Comparison of ENCODE assay signal across 8 cellular contexts in the genomic region with DNA sequence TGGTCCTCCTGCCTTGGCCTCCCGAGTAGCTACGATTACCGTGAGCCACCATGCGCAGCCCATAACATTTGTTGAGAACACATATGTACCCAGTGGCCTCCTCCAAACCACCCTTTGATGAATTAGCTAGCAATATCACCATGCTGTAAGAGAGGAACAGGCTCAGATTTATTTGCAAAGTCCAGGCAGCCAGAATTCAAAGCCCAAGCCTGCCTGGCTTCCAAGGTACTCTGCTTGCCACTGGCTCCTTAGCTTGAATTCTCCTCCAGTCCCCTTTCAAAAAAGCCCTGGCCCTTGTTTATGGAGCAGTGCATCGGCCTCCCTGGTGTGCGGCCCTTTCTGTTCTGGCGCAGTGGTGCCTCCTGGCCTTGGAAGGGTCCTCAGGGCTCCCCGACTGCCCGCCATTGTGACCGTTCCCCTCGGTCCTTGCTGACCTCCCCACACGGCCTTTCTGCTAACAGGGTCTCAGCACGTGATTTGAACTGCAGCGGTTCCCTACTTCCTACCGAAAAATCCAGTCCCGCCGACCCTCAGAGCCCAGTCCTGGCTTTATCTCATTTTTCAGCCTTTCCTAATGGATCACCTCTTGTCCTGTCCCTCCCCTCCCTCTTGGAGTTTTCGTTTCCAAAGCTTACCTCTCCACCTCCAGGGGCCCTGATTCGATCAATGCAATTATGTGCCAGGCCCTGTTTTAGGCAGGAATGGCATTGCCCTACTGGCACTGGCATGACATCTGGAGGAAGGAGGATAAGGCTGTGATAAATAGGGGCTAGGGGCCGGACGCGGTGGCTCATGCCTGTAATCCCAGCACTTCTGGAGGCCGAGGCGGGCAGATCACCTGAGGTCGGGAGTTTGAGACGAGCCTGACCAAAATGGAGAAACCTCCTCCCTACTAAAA. TPM values are rescaled to one million over a fixed set of nuclear protein-coding genes. Genes with fewer than 3 reads are reported as not detected.
A peak's percentile ranks its signal among the peaks of the same experiment; 100 is the strongest.
DNase-seq lines count a peak whose midpoint lies in the region; ATAC-seq and TF ChIP-seq lines count a peak whose summit lies in the region.

No MANE protein-coding gene starts in this region.

- no peak overlapping the region for H3K4me3 ChIP-seq in Caco-2 (ENCODE audit: low read depth, low read length)
- no peak overlapping the region for H3K4me3 ChIP-seq in RWPE2 (ENCODE audit: severe bottlenecking)
- H3K4me3 ChIP-seq in esophagus squamous epithelium: peak overlapping the region; percentile 64 to 91 (median 79)

- WGBS in esophagus squamous epithelium, 2 donors: 79 to 91% methylated on average over 16 to 19 of the region's 26 CpGs

- H3K27me3 Mint-ChIP-seq in Caco-2 (ENCODE audit: insufficient read depth, unreplicated experiment): no peaks in the 10 kb centered on the region

- intact Hi-C loops in Caco-2 (cut with micrococcal nuclease; ENCODE audit: unreplicated experiment) (no loop called here), esophagus squamous epithelium (cut with DNase I) (loop anchor here (2.0 kb wide), 1 partner anchor 21 kb away; no protein-coding TSS in a partner anchor)

- TF ChIP-seq POLR2A in esophagus squamous epithelium (IDR thresholded peaks at IDR 0.05): no peak

- no peaks in the 10 kb centered on the region for H3K9me3 Mint-ChIP-seq in Caco-2 (ENCODE audit: unreplicated experiment)

- peak overlapping the region; percentile 39 for H3K27ac ChIP-seq in RWPE2 (ENCODE audit: poor library complexity, severe bottlenecking)
- peak overlapping the region; percentile 91 to 95 (median 92) for H3K27ac ChIP-seq in esophagus squamous epithelium

- H3K27me3 ChIP-seq in Caco-2 (replicated peaks; ENCODE audit: control insufficient read depth, insufficient read depth, low read length) (no peaks in the 10 kb centered on the region), RWPE2 (ENCODE audit: insufficient read depth, poor library complexity, severe bottlenecking) (no peaks in the 10 kb centered on the region), esophagus squamous epithelium (no peaks in the 10 kb centered on the region)

- 0 out of 2 replicates have a peak, but pooled peaks cover 5% of the 10 kb centered on the region for H3K4me1 ChIP-seq in Caco-2
- H3K4me1 ChIP-seq in RWPE2 (ENCODE audit: insufficient read depth, poor library complexity, severe bottlenecking): peaks cover 24% of the 10 kb centered on the region
- peaks cover 22 to 76% (median 48%) of the 10 kb centered on the region in 3 donors for H3K4me1 ChIP-seq in esophagus squamous epithelium

- H3K9me3 ChIP-seq in Caco-2 (no peaks in the 10 kb centered on the region), RWPE2 (ENCODE audit: severe bottlenecking) (no peaks in the 10 kb centered on the region), esophagus squamous epithelium (no peaks in the 10 kb centered on the region)

- no peak for DNase-seq in Caco-2
- no peak for DNase-seq in RWPE2 (ENCODE audit: low spot score)
- DNase-seq in esophagus squamous epithelium (lab: John Stamatoyannopoulos, UW): no peak
- peak; percentile 9 for DNase-seq in retina
- no peak for DNase-seq in NCI-H774 (lab: John Stamatoyannopoulos, UW)
- DNase-seq in omental fat pad (ENCODE audit: low spot score): no peak
- DNase-seq in hippocampal formation (lab: John Stamatoyannopoulos, UW): no peak

- TF ChIP-seq CTCF in Caco-2 (IDR thresholded peaks at IDR 0.05; ENCODE audit: insufficient read depth in 1 of 2, low read depth in 1 of 2, low read length in 1 of 2, severe bottlenecking in 1 of 2, unreplicated experiment in 1 of 2) (no peak), RWPE2 (IDR thresholded peaks at IDR 0.05; ENCODE audit: poor library complexity, severe bottlenecking) (no peak), esophagus squamous epithelium (IDR thresholded peaks at IDR 0.05) (no peak), omental fat pad (IDR thresholded peaks at IDR 0.05) (no peak)

- POLR2A ChIA-PET in Caco-2 (lab: Charles Lee): interaction anchor here (0.6 kb wide), 1 partner anchor 1525 kb away, joined by 6 read pairs; no protein-coding TSS in a partner anchor

- H3K4me3 Mint-ChIP-seq in Caco-2 (ENCODE audit: unreplicated experiment): peak overlapping the region; percentile 72

- TSS peak; percentile 50 for BruUV-seq in Caco-2 (replicated peaks; lab: Mats Ljungman, UMichigan)

- no peak overlapping the region for H3K27ac Mint-ChIP-seq in Caco-2 (ENCODE audit: unreplicated experiment)

- CTCF ChIA-PET in Caco-2 (lab: Charles Lee): interaction anchor here (1.0 to 1.8 kb wide), 3 partner anchors 17 to 93 kb away, joined by 3 to 6 read pairs (median 3); no protein-coding TSS in a partner anchor

- H3K4me1 Mint-ChIP-seq in Caco-2 (ENCODE audit: low read depth, unreplicated experiment): peaks cover 13% of the 10 kb centered on the region

- H3K36me3 Mint-ChIP-seq in Caco-2 (ENCODE audit: insufficient read depth, unreplicated experiment): peaks cover 52% of the 10 kb centered on the region

- ATAC-seq in RWPE2 (ENCODE audit: low read depth) (no peak), omental fat pad (ENCODE audit: low FRiP score) (no peak), HG02642 (IDR thresholded peaks at IDR 0.05; ENCODE audit: poor library complexity, unreplicated experiment) (no peak)

- no peaks in the 10 kb centered on the region for H3K36me3 ChIP-seq in Caco-2 (ENCODE audit: control insufficient read depth, insufficient read depth, low read length)
- H3K36me3 ChIP-seq in RWPE2 (ENCODE audit: low read depth): peaks cover 5% of the 10 kb centered on the region; the same call in 1 of the 2 replicates
- H3K36me3 ChIP-seq in esophagus squamous epithelium: peaks cover 0 to 14% (median 0%) of the 10 kb centered on the region in 3 donors

RNA-seq across cellular contexts. Expression of gene SLC25A29, which starts 22.0 kb away (rescaled TPM):
- total RNA-seq in Caco-2 (2022) (28.5 and 29.9 TPM in 2 replicates), esophagus squamous epithelium (10 to 100 TPM; 23.3 to 64.3 (median 55.6) TPM), omental fat pad (10 to 100 TPM; 29.7 to 72.2 (median 50.2) TPM)

RNA-seq across cellular contexts. Expression of gene SLC25A47, which starts 38.9 kb away (rescaled TPM):
- not detected in 2 replicates for total RNA-seq in Caco-2 (2022)
- not detected for total RNA-seq in esophagus squamous epithelium
- total RNA-seq in omental fat pad: under 1 TPM in 1 of 4 donors, not detected in 3; 0.37 TPM

RNA-seq across cellular contexts. Expression of gene YY1, which starts 45.3 kb away (rescaled TPM):
- total RNA-seq in Caco-2 (2022): 91.0 and 94.1 TPM in 2 replicates
- total RNA-seq in esophagus squamous epithelium: 10 to 100 TPM; 30.6 to 46.5 (median 33.5) TPM
- 10 to 100 TPM; 45.1 to 55.5 (median 48.6) TPM for total RNA-seq in omental fat pad

Comparison
In these comparisons a context has a peak if more than half of its experiments do, and no peak if none do; other contexts are left out.
1. H3K4me3 ChIP-seq: peak in esophagus squamous epithelium (4 of 4); none in Caco-2 (single experiment) and RWPE2 (single experiment).